14 cellular contexts compared by ENCODE assay signal in the genomic region with DNA sequence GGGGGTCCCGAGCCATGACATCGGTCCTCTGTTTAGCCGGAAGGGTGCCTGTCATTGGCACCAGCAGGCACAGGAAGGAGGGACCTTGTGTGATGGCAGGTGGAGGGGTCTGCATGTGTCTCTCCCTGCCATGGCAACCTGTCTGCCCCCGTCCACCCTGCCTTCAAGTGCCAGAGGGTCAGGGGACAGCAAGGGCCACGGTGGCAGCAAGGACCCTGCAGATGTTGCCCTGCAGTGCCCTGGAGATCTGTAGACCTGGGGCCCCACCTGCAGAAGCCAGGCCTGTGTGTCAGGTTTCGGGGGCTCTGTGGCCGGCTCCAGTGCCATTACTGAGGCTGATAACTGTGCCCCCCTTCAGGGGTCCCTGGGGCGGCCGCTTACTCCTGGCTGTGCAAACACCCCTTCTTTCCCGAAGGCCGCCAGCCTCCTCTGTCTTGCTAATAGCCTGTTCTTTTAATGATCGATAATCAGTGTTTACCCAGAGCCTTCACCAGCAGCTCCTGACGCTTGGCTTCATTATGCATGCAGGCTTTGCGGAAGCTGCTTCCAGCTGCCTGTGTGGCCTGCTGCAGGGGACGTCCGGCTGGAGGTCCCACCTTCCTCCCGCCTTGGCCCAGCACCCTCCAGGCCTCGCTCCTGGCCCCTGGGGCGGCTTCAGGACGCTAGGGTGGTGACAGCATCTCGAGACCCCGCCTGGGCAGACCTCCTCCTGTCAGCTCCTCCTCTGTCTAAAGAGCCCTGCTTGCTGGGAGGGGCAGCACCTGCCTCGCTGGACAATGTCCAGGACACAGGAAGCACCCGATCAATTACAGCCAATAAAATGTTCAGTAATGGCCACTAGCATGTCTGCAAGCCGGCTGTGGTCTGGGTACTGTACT.
A peak's percentile ranks its signal among the peaks of the same experiment; 100 is the strongest.
DNase-seq lines count a peak whose midpoint lies in the region; ATAC-seq and TF ChIP-seq lines count a peak whose summit lies in the region.
"Had no signal": no experiment of that assay in that cellular context is flagged by ENCODE, and none has a peak within 500 bp of the region (broad histone marks: within the 10 kb centered on the region; RNA-seq: fewer than 3 reads in every experiment).

No MANE protein-coding gene starts in this region.

- no peak for TF ChIP-seq EP300 in neural cell (conservative IDR thresholded peaks at IDR 0.05; ENCODE audit: poor library complexity, severe bottlenecking)

- 36% methylated on average over 22 of the region's 25 CpGs for WGBS in mammary epithelial cell (ENCODE audit: low coverage, missing lambda C conversion rate)

- H3K9me3 ChIP-seq in neural cell (ENCODE audit: low read length) (no peaks in the 10 kb centered on the region), mammary epithelial cell (replicated peaks; ENCODE audit: insufficient read depth, low read length) (peaks cover 50% of the 10 kb centered on the region)
- H3K9me3 ChIP-seq: psoas muscle, thoracic aorta had no signal

- no peaks in the 10 kb centered on the region for H3K36me3 ChIP-seq in GM23338 (ENCODE audit: insufficient read depth)
- H3K36me3 ChIP-seq in neural cell (ENCODE audit: insufficient read depth, low read length) = no peaks in the 10 kb centered on the region
- H3K36me3 ChIP-seq in mammary epithelial cell (ENCODE audit: insufficient read depth, low read length) = no peaks in the 10 kb centered on the region
- H3K36me3 ChIP-seq: thoracic aorta had no signal

- H3F3A ChIP-seq in GM23338 (replicated peaks; ENCODE audit: low read depth) (peaks cover 10% of the 10 kb centered on the region; the same call in 1 of the 2 replicates), neural cell (ENCODE audit: insufficient read depth, low read length, poor library complexity, severe bottlenecking) (no peaks in the 10 kb centered on the region)

- peaks cover 35% of the 10 kb centered on the region for H3K4me1 Mint-ChIP-seq in GM23338
- H3K4me1 Mint-ChIP-seq: activated CD4-positive, alpha-beta T cell treated with anti-CD3 and anti-CD28 coated beads, Interleukin-2, amount 10 ng/mL, durations not matched to agents 24 days and 14 days; central memory CD8-positive, alpha-beta T cell had no signal

- H3K79me2 ChIP-seq in GM23338 (replicated peaks; ENCODE audit: insufficient read depth) (no peaks in the 10 kb centered on the region), neural cell (replicated peaks; ENCODE audit: insufficient read depth, low read length) (no peaks in the 10 kb centered on the region), mammary epithelial cell (ENCODE audit: insufficient read depth, low read length) (no peaks in the 10 kb centered on the region)

- H3K4me3 ChIP-seq in GM23338 (0 out of 2 replicates have a peak overlapping the region, but pooled peaks have one; percentile 13), neural cell (ENCODE audit: low read length) (peak overlapping the region; percentile 28), mammary epithelial cell (replicated peaks in 1 of 3; ENCODE audit: insufficient read depth in 1 of 3, low read depth in 2 of 3, low read length in 3 of 3) (no peak overlapping the region)
- H3K4me3 ChIP-seq: psoas muscle, thoracic aorta had no signal

- H3K9ac ChIP-seq in neural cell (ENCODE audit: low read length) (peak overlapping the region; percentile 40), mammary epithelial cell (ENCODE audit: insufficient read depth, low read length) (no peak overlapping the region)

- TF ChIP-seq CTCF in GM23338 (conservative IDR thresholded peaks at IDR 0.05; ENCODE audit: low read depth in 2 of 2) (no peak), neural cell (IDR thresholded peaks at IDR 0.05; ENCODE audit: poor library complexity, severe bottlenecking) (no peak), mammary epithelial cell (conservative IDR thresholded peaks at IDR 0.05 in 1 of 2, IDR thresholded peaks at IDR 0.05 in 1 of 2; ENCODE audit: extremely low read depth in 1 of 2, insufficient read depth in 1 of 2, low read depth in 1 of 2, low read length in 2 of 2) (no peak)

- 0 out of 3 replicates have a peak overlapping the region, but pooled peaks have one; percentile 14 for H3K4me3 Mint-ChIP-seq in GM23338
- H3K4me3 Mint-ChIP-seq: activated CD4-positive, alpha-beta T cell treated with anti-CD3 and anti-CD28 coated beads, Interleukin-2, amount 10 ng/mL, durations not matched to agents 24 days and 14 days; central memory CD8-positive, alpha-beta T cell had no signal

- TF ChIP-seq RAD21 in neural cell (conservative IDR thresholded peaks at IDR 0.05) = peak; percentile 11

- H2AFZ ChIP-seq in GM23338 = no peak overlapping the region; the same call in 1 of the 2 replicates
- no peak overlapping the region for H2AFZ ChIP-seq in neural cell (ENCODE audit: low read depth, low read length)
- no peak overlapping the region for H2AFZ ChIP-seq in mammary epithelial cell (ENCODE audit: low read depth, low read length)

- H3K9me2 ChIP-seq in GM23338 (ENCODE audit: insufficient read depth) (no peaks in the 10 kb centered on the region), neural cell (ENCODE audit: insufficient read depth, low read length) (no peaks in the 10 kb centered on the region)

- H4K20me1 ChIP-seq in GM23338 (replicated peaks; ENCODE audit: insufficient read depth) = no peaks in the 10 kb centered on the region
- H4K20me1 ChIP-seq in neural cell (ENCODE audit: insufficient read depth) = no peaks in the 10 kb centered on the region
- H4K20me1 ChIP-seq in mammary epithelial cell (ENCODE audit: insufficient read depth, low read length) = no peaks in the 10 kb centered on the region

- peak overlapping the region; percentile 71 for H3K4me2 ChIP-seq in GM23338
- H3K4me2 ChIP-seq in neural cell (ENCODE audit: low read length) = no peak overlapping the region
- no peak overlapping the region for H3K4me2 ChIP-seq in mammary epithelial cell (ENCODE audit: insufficient read depth, low read depth, low read length)

- H3K9me3 Mint-ChIP-seq in GM23338 = peaks cover 7% of the 10 kb centered on the region; the same call in 1 of the 3 replicates

- H3K4me1 ChIP-seq in GM23338 (ENCODE audit: insufficient read depth) (peaks cover 23% of the 10 kb centered on the region), mammary epithelial cell (ENCODE audit: insufficient read depth, low read length) (no peaks in the 10 kb centered on the region)
- H3K4me1 ChIP-seq: psoas muscle had no signal

- ATAC-seq in GM23338 = peak; percentile 81
- ATAC-seq: psoas muscle had no signal

- peaks cover 15% of the 10 kb centered on the region for H3K27me3 Mint-ChIP-seq in GM23338 (ENCODE audit: insufficient read depth, low read depth, poor library complexity)
- H3K27me3 Mint-ChIP-seq: activated CD4-positive, alpha-beta T cell treated with anti-CD3 and anti-CD28 coated beads, Interleukin-2, amount 10 ng/mL, durations not matched to agents 24 days and 14 days had no signal

- dilution Hi-C loops in mammary epithelial cell (cut with HindIII; ENCODE audit: low sequenced_read_pairs) = loop anchor here (5.0 to 10.0 kb wide), 2 partner anchors 57 to 94 kb away; no protein-coding TSS in a partner anchor

- CTCF ChIA-PET in mammary epithelial cell (lab: Charles Lee; ENCODE audit: low non-redundant PET) = no interaction called here

- in situ Hi-C loops in mammary epithelial cell (cut with MboI; ENCODE audit: low sequenced_read_pairs in 2 of 2) = no loop called here

- H3K27me3 ChIP-seq in GM23338 (ENCODE audit: insufficient read depth) = no peaks in the 10 kb centered on the region
- no peaks in the 10 kb centered on the region for H3K27me3 ChIP-seq in neural cell (ENCODE audit: insufficient read depth, low read depth, low read length)
- H3K27me3 ChIP-seq in mammary epithelial cell (ENCODE audit: insufficient read depth, low read length) = no peaks in the 10 kb centered on the region

- BruUV-seq in mammary epithelial cell (replicated peaks; lab: Mats Ljungman, UMichigan) = no TSS peak

- H3K27ac Mint-ChIP-seq in GM23338 = no peak overlapping the region
- H3K27ac Mint-ChIP-seq: activated CD4-positive, alpha-beta T cell treated with anti-CD3 and anti-CD28 coated beads, Interleukin-2, amount 10 ng/mL, durations not matched to agents 24 days and 14 days had no signal

- H3K27ac ChIP-seq in GM23338 (ENCODE audit: low read depth) (no peak overlapping the region; the same call in 1 of the 2 replicates), neural cell (ENCODE audit: low read length) (no peak overlapping the region), mammary epithelial cell (ENCODE audit: insufficient read depth, low read depth, low read length) (no peak overlapping the region)
- H3K27ac ChIP-seq: C4-2B, psoas muscle, thoracic aorta had no signal

- peak; percentile 81 for DNase-seq in GM23338 (ENCODE audit: low spot score)
- peak; percentile 67 for DNase-seq in NCI-H345 (lab: John Stamatoyannopoulos, UW)
- peak; percentile 43 for DNase-seq in cardiac septum (ENCODE audit: low spot score)
- DNase-seq in activated T-cell treated with anti-CD3 and anti-CD28 coated beads, Interleukin-2, amount 50 U/mL, for 1 hour = no peak
- DNase-seq in mammary epithelial cell = no peak
- no peak for DNase-seq in GM19240 (ENCODE audit: insufficient read length, low spot score)
- no peak for DNase-seq in HuH-7 (ENCODE audit: low spot score)
- DNase-seq: activated CD4-positive, alpha-beta T cell treated with anti-CD3 and anti-CD28 coated beads, Interleukin-2, amount 10 ng/mL, durations not matched to agents 24 days and 14 days; NCI-H226 had no signal

- H3K36me3 Mint-ChIP-seq in GM23338 (ENCODE audit: low read depth) = no peaks in the 10 kb centered on the region

- intact Hi-C loops in cardiac septum (cut with DNase I) = no loop called here
- intact Hi-C loops in mammary epithelial cell (cut with micrococcal nuclease) = no loop called here

TF ChIP-seq in neural cell, 6 proteins besides CTCF, POLR2A, EP300 and RAD21 (continues in another document):
- no peak for TF ChIP-seq TAF1 (IDR thresholded peaks at IDR 0.05; ENCODE audit: low read depth)
- TF ChIP-seq MXI1 (conservative IDR thresholded peaks at IDR 0.05; ENCODE audit: poor library complexity, severe bottlenecking) = no peak

Comparison
In these comparisons a context has a peak if more than half of its experiments do, and no peak if none do; other contexts are left out.
1. DNase-seq: peak in GM23338 (single experiment), NCI-H345 (single experiment) and cardiac septum (single experiment); none in activated T-cell treated with anti-CD3 and anti-CD28 coated beads, Interleukin-2, amount 50 U/mL, for 1 hour (single experiment), mammary epithelial cell (single experiment), GM19240 (single experiment) and HuH-7 (single experiment).
2. H3K4me3 ChIP-seq: peak in GM23338 (single experiment) and neural cell (single experiment); none in mammary epithelial cell (0 of 3).